In the genomic region with DNA sequence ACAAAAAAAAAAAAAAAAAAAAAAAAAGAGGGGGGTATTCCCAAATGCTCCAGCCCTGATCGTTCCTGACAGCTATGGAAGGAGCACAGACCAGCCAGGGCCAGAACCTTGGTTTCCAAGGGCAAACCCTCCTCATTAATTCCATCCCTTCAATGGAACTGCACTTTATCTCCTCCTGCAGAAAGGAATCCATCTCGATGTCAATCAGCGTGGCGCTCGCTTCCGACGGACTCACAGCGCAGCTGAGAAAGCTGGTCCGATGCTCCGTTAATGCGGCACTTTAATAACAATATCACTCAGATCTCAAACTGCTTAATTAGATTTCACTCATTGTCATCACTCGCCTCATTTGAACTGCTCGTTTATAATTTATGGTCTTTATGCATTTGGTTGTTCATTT, we compare ENCODE assay signal across 15 cellular contexts.
"Had no signal": no experiment of that assay in that cellular context is flagged by ENCODE, and none has a peak within 500 bp of the region (broad histone marks: within the 10 kb centered on the region; RNA-seq: fewer than 3 reads in every experiment).

No MANE protein-coding gene starts in this region.

- H3K4me1 Mint-ChIP-seq: stimulated activated effector memory CD8-positive, alpha-beta T cell treated with anti-CD3 and anti-CD28 coated beads, Interleukin-12 subunit alpha, Interleukin-12 subunit beta, amount 100 ng/mL, for 72 hours had no signal

- H3K4me3 Mint-ChIP-seq: activated B cell treated with CpG ODN at 0.5 μM for 24 hours; activated CD4-positive, alpha-beta T cell treated with anti-CD3 and anti-CD28 coated beads, Interleukin-2, amount 10 ng/mL, durations not matched to agents 24 days and 14 days; nephron progenitor cell; stimulated activated effector memory CD8-positive, alpha-beta T cell treated with anti-CD3 and anti-CD28 coated beads, Interleukin-12 subunit alpha, Interleukin-12 subunit beta, amount 100 ng/mL, for 72 hours had no signal

- H3K36me3 Mint-ChIP-seq: stimulated activated effector memory CD8-positive, alpha-beta T cell treated with anti-CD3 and anti-CD28 coated beads, Interleukin-12 subunit alpha, Interleukin-12 subunit beta, amount 100 ng/mL, for 72 hours had no signal

- H3K36me3 ChIP-seq: sigmoid colon had no signal

- H3K27ac ChIP-seq: foreskin keratinocyte, psoas muscle, sigmoid colon had no signal

- H3K9me3 ChIP-seq: psoas muscle, sigmoid colon had no signal

- H3K4me3 ChIP-seq: psoas muscle, sigmoid colon had no signal

- H3K27ac Mint-ChIP-seq: activated B cell treated with CpG ODN at 0.5 μM for 24 hours; activated CD4-positive, alpha-beta T cell treated with anti-CD3 and anti-CD28 coated beads, Interleukin-2, amount 10 ng/mL, durations not matched to agents 24 days and 14 days; activated T-helper 2 cell treated with anti-CD3 and anti-CD28 coated beads, Interferon-gamma antibody, Interleukin-2, Interleukin-4, amounts not matched to agents 10 μg/mL and 5 μg/mL and 100 μg/mL, durations not matched to agents 14 hours and 24 hours and 36 hours; nephron progenitor cell; stimulated activated effector memory CD8-positive, alpha-beta T cell treated with anti-CD3 and anti-CD28 coated beads, Interleukin-12 subunit alpha, Interleukin-12 subunit beta, amount 100 ng/mL, for 72 hours had no signal

- H3K27me3 Mint-ChIP-seq: activated CD4-positive, alpha-beta T cell treated with anti-CD3 and anti-CD28 coated beads, Interleukin-2, amount 10 ng/mL, durations not matched to agents 24 days and 14 days had no signal

- ATAC-seq: foreskin keratinocyte; psoas muscle; stimulated activated effector memory CD8-positive, alpha-beta T cell treated with anti-CD3 and anti-CD28 coated beads, Interleukin-12 subunit alpha, Interleukin-12 subunit beta, amount 100 ng/mL, for 72 hours had no signal

- H3K9me3 Mint-ChIP-seq: activated CD4-positive, alpha-beta T cell treated with anti-CD3 and anti-CD28 coated beads, Interleukin-2, amount 10 ng/mL, durations not matched to agents 24 days and 14 days; activated T-helper 2 cell treated with anti-CD3 and anti-CD28 coated beads, Interferon-gamma antibody, Interleukin-2, Interleukin-4, amounts not matched to agents 10 μg/mL and 5 μg/mL and 100 μg/mL, durations not matched to agents 14 hours and 24 hours and 36 hours; nephron progenitor cell; stimulated activated effector memory CD8-positive, alpha-beta T cell treated with anti-CD3 and anti-CD28 coated beads, Interleukin-12 subunit alpha, Interleukin-12 subunit beta, amount 100 ng/mL, for 72 hours had no signal

- H3K4me1 ChIP-seq: foreskin keratinocyte, psoas muscle, sigmoid colon had no signal

- DNase-seq: activated B cell treated with CpG ODN at 0.5 μM for 24 hours; activated CD4-positive, alpha-beta T cell treated with anti-CD3 and anti-CD28 coated beads, Interleukin-2, amount 10 ng/mL, durations not matched to agents 24 days and 14 days; activated naive CD4-positive, alpha-beta T cell treated with anti-CD3 and anti-CD28 coated beads, Interleukin-2, amount 50 U/mL, for 16 hours; activated T-cell treated with anti-CD3 and anti-CD28 coated beads, Interleukin-2, amount 50 U/mL, for 1 hour; foreskin keratinocyte; glutamatergic neuron; left ventricle myocardium superior; mesendoderm; nephron progenitor cell; psoas muscle; sigmoid colon; stimulated activated CD4-positive, alpha-beta T cell treated with anti-CD3 and anti-CD28 coated beads, Interleukin-12 subunit alpha, Interleukin-12 subunit beta, amount 100 ng/mL, for 4 hours; stimulated activated CD4-positive, alpha-beta T cell treated with anti-CD3 and anti-CD28 coated beads, Interleukin-2, amount 100 ng/mL, for 24 hours had no signal
